In genomic region chr14:55911794-55912193, GRCh38 we compare ENCODE assay signal across 36 cellular contexts.
DNase-seq lines count a peak whose midpoint lies in the region; FAIRE-seq and TF ChIP-seq lines count a peak whose summit lies in the region.
"Had no signal": no experiment of that assay in that cellular context is flagged by ENCODE, and none has a peak within 500 bp of the region (broad histone marks: within the 10 kb centered on the region; RNA-seq: fewer than 3 reads in every experiment).

No MANE protein-coding gene starts in this region.

- no peak overlapping the region for H3K4me3 ChIP-seq in choroid plexus epithelial cell (ENCODE audit: low read depth, low read length)
- H3K4me3 ChIP-seq: esophagus muscularis mucosa, gastrocnemius medialis, GM23248, hepatocyte, right lobe of liver, SJSA1 had no signal

- peak; percentile 63 for FAIRE-seq in urothelium cell line (lab: Jason Lieb, UNC)
- FAIRE-seq: endometrium had no signal

- H3K4me1 Mint-ChIP-seq in nephron progenitor cell, result peaks cover 21% of the 10 kb centered on the region

- H3K4me3 Mint-ChIP-seq in nephron progenitor cell, result no peak overlapping the region
- H3K4me3 Mint-ChIP-seq: neural crest cell had no signal

- DNase-seq in NCI-H2107 treated with DMSO at 0.1 percent for 48 hours (lab: John Stamatoyannopoulos, UW; ENCODE audit: unreplicated experiment), result peak; percentile 59
- DNase-seq in NCI-H2107 (lab: John Stamatoyannopoulos, UW), result no peak
- peak; percentile 7 for DNase-seq in choroid plexus epithelial cell (ENCODE audit: low read depth)
- no peak for DNase-seq in nephron progenitor cell
- DNase-seq in urothelium cell line (ENCODE audit: low spot score), result no peak
- no peak for DNase-seq in HK-2 (ENCODE audit: unreplicated experiment)
- no peak for DNase-seq in middle frontal gyrus (ENCODE audit: extremely low spot score, low spot score)
- no peak for DNase-seq in effector CD8-positive, alpha-beta T cell (lab: John Stamatoyannopoulos, UW)
- DNase-seq: activated CD4-positive, alpha-beta T cell treated with anti-CD3 and anti-CD28 coated beads for 48 hours; activated CD8-positive, alpha-beta memory T cell treated with anti-CD3 and anti-CD28 coated beads for 24 hours; activated T-cell treated with anti-CD3 and anti-CD28 coated beads for 4 hours; Calu3; central memory CD4-positive, alpha-beta T cell; dermis blood vessel endothelial cell; DND-41; gastrocnemius medialis; GF-D8; GM23248; IMR-90; left colon; mammary epithelial cell; MV-4-11; NCI-H1436; NCI-H2081; right lobe of liver; RPMI8226; stimulated activated CD4-positive, alpha-beta T cell treated with anti-CD3 and anti-CD28 coated beads, Interleukin-4, amount 100 ng/mL, for 24 hours; substantia nigra; T-helper 9 cell; trophoblast cell had no signal

- peaks cover 4% of the 10 kb centered on the region for H3K9me3 Mint-ChIP-seq in nephron progenitor cell
- H3K9me3 Mint-ChIP-seq: activated naive CD4-positive, alpha-beta T cell treated with anti-CD3 and anti-CD28 coated beads, Interleukin-2, amount 50 U/mL, for 72 hours; neural crest cell had no signal

- H3K36me3 Mint-ChIP-seq in nephron progenitor cell (ENCODE audit: low read depth), result no peaks in the 10 kb centered on the region
- H3K36me3 Mint-ChIP-seq: activated naive CD4-positive, alpha-beta T cell treated with anti-CD3 and anti-CD28 coated beads, Interleukin-2, amount 50 U/mL, for 72 hours had no signal

- H3K27ac Mint-ChIP-seq in nephron progenitor cell, result peak overlapping the region; percentile 30
- H3K27ac Mint-ChIP-seq: activated naive CD4-positive, alpha-beta T cell treated with anti-CD3 and anti-CD28 coated beads, Interleukin-2, amount 50 U/mL, for 72 hours had no signal

- TF ChIP-seq CTCF in choroid plexus epithelial cell (conservative IDR thresholded peaks at IDR 0.05; ENCODE audit: low read depth, low read length), result no peak
- no peak for TF ChIP-seq CTCF in nephron progenitor cell (IDR thresholded peaks at IDR 0.05)

- peaks cover 3% of the 10 kb centered on the region for H3K27me3 Mint-ChIP-seq in nephron progenitor cell (ENCODE audit: low read depth, poor library complexity)

Comparison
In these comparisons a context has a peak if more than half of its experiments do, and no peak if none do; other contexts are left out.
1. DNase-seq: peak in NCI-H2107 treated with DMSO at 0.1 percent for 48 hours (single experiment) and choroid plexus epithelial cell (single experiment); none in NCI-H2107 (single experiment), nephron progenitor cell (single experiment), urothelium cell line (single experiment), HK-2 (single experiment), middle frontal gyrus (single experiment) and effector CD8-positive, alpha-beta T cell (single experiment).